13 cellular contexts compared by ENCODE assay signal in the genomic region with DNA sequence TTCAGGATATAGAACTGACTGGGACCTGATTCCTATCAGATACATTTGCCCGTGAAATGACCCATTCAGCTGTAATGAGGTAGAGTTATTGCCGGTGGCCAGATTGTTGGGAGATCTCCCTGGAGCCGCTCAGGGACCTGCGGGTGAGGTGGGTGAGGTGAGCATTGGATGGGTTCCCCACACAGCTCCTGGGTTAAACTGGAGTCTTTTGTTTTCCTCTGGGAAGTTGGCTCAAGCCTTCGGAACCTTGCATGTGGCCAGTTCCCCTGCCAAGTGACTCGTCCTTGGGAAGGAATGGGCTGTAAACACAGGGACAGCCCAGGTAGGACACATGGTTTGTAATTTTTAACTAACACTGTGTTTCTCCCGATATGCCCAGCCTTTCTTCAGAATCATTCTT. TPM values are rescaled to one million over a fixed set of nuclear protein-coding genes. Genes with fewer than 3 reads are reported as not detected.
"Had no signal": no experiment of that assay in that cellular context is flagged by ENCODE, and none has a peak within 500 bp of the region (broad histone marks: within the 10 kb centered on the region; RNA-seq: fewer than 3 reads in every experiment).

No MANE protein-coding gene starts in this region.

- H3K36me3 Mint-ChIP-seq: natural killer cell treated with Interleukin-12 subunit alpha and Interleukin-12 subunit beta and Interleukin-15 and Interleukin-18, amount 100 ng/mL, for 72 hours had no signal

- ATAC-seq: activated T-helper 17 cell treated with anti-CD3 and anti-CD28 coated beads, Interleukin-2, amount 50 U/mL, for 72 hours; natural killer cell treated with Interleukin-12 subunit alpha and Interleukin-12 subunit beta and Interleukin-15 and Interleukin-18, amount 100 ng/mL, for 72 hours had no signal

- H3K4me3 Mint-ChIP-seq: activated naive CD4-positive, alpha-beta T cell treated with anti-CD3 and anti-CD28 coated beads for 36 hours; activated T-helper 17 cell treated with anti-CD3 and anti-CD28 coated beads, Interleukin-2, amount 50 U/mL, for 72 hours; natural killer cell treated with Interleukin-12 subunit alpha and Interleukin-12 subunit beta and Interleukin-15 and Interleukin-18, amount 100 ng/mL, for 72 hours; stimulated activated naive CD8-positive, alpha-beta T cell treated with anti-CD3 and anti-CD28 coated beads, Interleukin-15, Interleukin-2, amounts not matched to agents 100 ng/mL and 50 ng/mL, for 24 hours had no signal

- DNase-seq: activated CD4-positive, alpha-beta T cell treated with anti-CD3 and anti-CD28 coated beads for 48 hours; activated CD8-positive, alpha-beta memory T cell treated with anti-CD3 and anti-CD28 coated beads for 24 hours; activated naive CD4-positive, alpha-beta T cell treated with anti-CD3 and anti-CD28 coated beads for 36 hours; activated T-cell treated with anti-CD3 and anti-CD28 coated beads for 4 hours; cerebellar nuclear complex; dermis blood vessel endothelial cell; erythroblast; occipital lobe; stimulated activated CD4-positive, alpha-beta T cell treated with anti-CD3 and anti-CD28 coated beads, Interleukin-4, amount 100 ng/mL, for 1 hour; T-helper 1 cell had no signal

- H3K4me1 Mint-ChIP-seq: activated T-helper 17 cell treated with anti-CD3 and anti-CD28 coated beads, Interleukin-2, amount 50 U/mL, for 72 hours had no signal

- H3K27ac Mint-ChIP-seq: activated naive CD4-positive, alpha-beta T cell treated with anti-CD3 and anti-CD28 coated beads for 36 hours; activated T-helper 17 cell treated with anti-CD3 and anti-CD28 coated beads, Interleukin-2, amount 50 U/mL, for 72 hours; natural killer cell treated with Interleukin-12 subunit alpha and Interleukin-12 subunit beta and Interleukin-15 and Interleukin-18, amount 100 ng/mL, for 72 hours; stimulated activated naive CD8-positive, alpha-beta T cell treated with anti-CD3 and anti-CD28 coated beads, Interleukin-15, Interleukin-2, amounts not matched to agents 100 ng/mL and 50 ng/mL, for 24 hours had no signal

- H3K9me3 Mint-ChIP-seq: activated naive CD4-positive, alpha-beta T cell treated with anti-CD3 and anti-CD28 coated beads for 36 hours; activated T-helper 17 cell treated with anti-CD3 and anti-CD28 coated beads, Interleukin-2, amount 50 U/mL, for 72 hours; natural killer cell treated with Interleukin-12 subunit alpha and Interleukin-12 subunit beta and Interleukin-15 and Interleukin-18, amount 100 ng/mL, for 72 hours; stimulated activated naive CD8-positive, alpha-beta T cell treated with anti-CD3 and anti-CD28 coated beads, Interleukin-15, Interleukin-2, amounts not matched to agents 100 ng/mL and 50 ng/mL, for 24 hours had no signal

RNA-seq across cellular contexts. Expression of a gene that starts 31.6 kb away (rescaled TPM):
- total RNA-seq: activated naive CD4-positive, alpha-beta T cell treated with anti-CD3 and anti-CD28 coated beads for 36 hours had no signal
